14 cellular contexts compared by ENCODE assay signal in the genomic region with DNA sequence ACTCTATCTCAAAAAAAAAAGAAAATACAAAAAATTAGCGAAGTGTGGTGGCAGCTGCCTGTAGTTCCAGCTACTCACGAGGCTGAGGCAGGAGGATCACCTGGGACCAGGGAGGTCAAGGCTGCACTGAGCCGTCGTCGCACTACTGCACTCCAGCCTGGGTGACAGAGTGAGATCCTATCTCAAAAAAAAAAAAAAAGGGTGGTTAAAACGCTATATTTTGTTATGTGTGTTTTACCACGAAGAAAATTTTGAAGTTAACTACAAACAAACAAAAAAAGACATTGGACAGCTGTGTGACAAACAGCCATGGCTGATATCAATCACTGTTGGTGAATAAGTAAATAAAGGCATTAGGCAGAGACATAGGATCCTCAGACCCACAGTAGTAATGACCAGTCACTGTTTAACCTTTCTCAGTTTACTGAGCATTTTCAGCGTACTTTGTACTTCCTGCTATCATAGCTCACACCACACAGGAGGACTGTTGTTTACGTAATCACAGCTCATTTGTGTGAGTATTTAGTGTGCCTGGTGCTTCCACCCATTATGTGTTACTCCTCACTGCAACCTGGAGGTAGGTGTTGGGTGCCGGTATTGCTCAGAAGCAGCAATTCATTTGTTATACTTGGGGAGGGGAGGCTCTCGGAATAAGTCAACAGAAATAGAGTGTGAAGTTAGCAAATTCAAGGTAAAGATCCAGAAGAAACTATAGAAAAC. TPM values are rescaled to one million over a fixed set of nuclear protein-coding genes. Genes with fewer than 3 reads are reported as not detected.
A peak's percentile ranks its signal among the peaks of the same experiment; 100 is the strongest.
DNase-seq lines count a peak whose midpoint lies in the region; ATAC-seq and TF ChIP-seq lines count a peak whose summit lies in the region.
"Had no signal": no experiment of that assay in that cellular context is flagged by ENCODE, and none has a peak within 500 bp of the region (broad histone marks: within the 10 kb centered on the region; RNA-seq: fewer than 3 reads in every experiment).

No MANE protein-coding gene starts in this region.

- TF ChIP-seq CTCF in fibroblast of villous mesenchyme (IDR thresholded peaks at IDR 0.05; ENCODE audit: insufficient read depth, low read depth, low read length) (no peak), smooth muscle cell (IDR thresholded peaks at IDR 0.05; ENCODE audit: borderline replicate concordance, insufficient read depth, poor library complexity, severe bottlenecking) (no peak), WERI-Rb-1 (IDR thresholded peaks at IDR 0.05; ENCODE audit: low read depth, low read length) (no peak)

- DNase-seq in HuH-7.5 (ENCODE audit: low spot score): peak; percentile 47
- DNase-seq in NOMO-1 (lab: John Stamatoyannopoulos, UW; ENCODE audit: unreplicated experiment in 2 of 2): peak; percentile 50 to 57
- DNase-seq in fibroblast of villous mesenchyme (ENCODE audit: low read depth): peak; percentile 33
- DNase-seq in smooth muscle cell (lab: John Stamatoyannopoulos, UW; ENCODE audit: unreplicated experiment): no peak
- no peak for DNase-seq in WERI-Rb-1
- DNase-seq: CD8-positive, alpha-beta T cell; left lung; NCI-H1092; NCI-H82; testis had no signal

- H3K27ac ChIP-seq in smooth muscle cell (ENCODE audit: low read depth): no peak overlapping the region
- no peak overlapping the region for H3K27ac ChIP-seq in WERI-Rb-1
- H3K27ac ChIP-seq: left lung, neural progenitor cell, SJSA1, testis had no signal

- 74% methylated on average over 11 of the region's 11 CpGs for WGBS in smooth muscle cell (ENCODE audit: low lambda C conversion rate)

- no peaks in the 10 kb centered on the region for H3K36me3 ChIP-seq in smooth muscle cell (ENCODE audit: low read depth)
- H3K36me3 ChIP-seq in WERI-Rb-1: no peaks in the 10 kb centered on the region
- H3K36me3 ChIP-seq: left lung, neural progenitor cell, SJSA1 had no signal

- no peaks in the 10 kb centered on the region for H4K20me1 ChIP-seq in smooth muscle cell (ENCODE audit: low read depth)

- no peak overlapping the region for H3K4me2 ChIP-seq in smooth muscle cell
- H3K4me2 ChIP-seq: neural progenitor cell had no signal

- H3K4me3 ChIP-seq in fibroblast of villous mesenchyme (ENCODE audit: low read depth, low read length) (no peak overlapping the region), smooth muscle cell (no peak overlapping the region), WERI-Rb-1 (ENCODE audit: low read depth, low read length) (no peak overlapping the region)
- H3K4me3 ChIP-seq: left lung, neural progenitor cell, SJSA1, testis had no signal

- H3K9me3 ChIP-seq in smooth muscle cell (replicated peaks; ENCODE audit: low read depth) (no peaks in the 10 kb centered on the region), WERI-Rb-1 (ENCODE audit: severe bottlenecking) (no peaks in the 10 kb centered on the region)
- H3K9me3 ChIP-seq: left lung, SJSA1, testis had no signal

- no peaks in the 10 kb centered on the region for H3K4me1 ChIP-seq in smooth muscle cell (ENCODE audit: low read depth)
- H3K4me1 ChIP-seq: left lung, neural progenitor cell, testis had no signal

- H3K9ac ChIP-seq in smooth muscle cell (ENCODE audit: low read depth): no peak overlapping the region
- H3K9ac ChIP-seq: neural progenitor cell had no signal

- no peaks in the 10 kb centered on the region for H3K79me2 ChIP-seq in smooth muscle cell (ENCODE audit: low read depth)

- H3F3A ChIP-seq in smooth muscle cell (ENCODE audit: low read depth): no peaks in the 10 kb centered on the region

- H3K27me3 ChIP-seq in smooth muscle cell (ENCODE audit: low read depth) (no peaks in the 10 kb centered on the region), WERI-Rb-1 (ENCODE audit: insufficient read depth, low read depth, severe bottlenecking) (no peaks in the 10 kb centered on the region)
- H3K27me3 ChIP-seq: left lung, neural progenitor cell, SJSA1, testis had no signal

- ATAC-seq in HG03460 (IDR thresholded peaks at IDR 0.05; ENCODE audit: unreplicated experiment) (no peak), GM19035 (IDR thresholded peaks at IDR 0.05; ENCODE audit: unreplicated experiment) (no peak)
- ATAC-seq: CD8-positive, alpha-beta T cell; left lung had no signal

- peak overlapping the region; percentile 41 for H2AFZ ChIP-seq in smooth muscle cell (ENCODE audit: low read depth)
- H2AFZ ChIP-seq: neural progenitor cell had no signal

RNA-seq across cellular contexts. Expression of gene COPRS, which starts 55.4 kb away (rescaled TPM):
- total RNA-seq in fibroblast of villous mesenchyme (64.3 and 84.7 TPM in 2 replicates), smooth muscle cell (55.7 and 57.0 TPM in 2 replicates)
- 78.9 and 81.3 TPM in 2 replicates for polyA plus RNA-seq in smooth muscle cell

Comparison
In these comparisons a context has a peak if more than half of its experiments do, and no peak if none do; other contexts are left out.
1. DNase-seq: peak in HuH-7.5 (single experiment), NOMO-1 (2 of 2) and fibroblast of villous mesenchyme (single experiment); none in smooth muscle cell (single experiment) and WERI-Rb-1 (single experiment).